29 cellular contexts compared by ENCODE assay signal in the genomic region with DNA sequence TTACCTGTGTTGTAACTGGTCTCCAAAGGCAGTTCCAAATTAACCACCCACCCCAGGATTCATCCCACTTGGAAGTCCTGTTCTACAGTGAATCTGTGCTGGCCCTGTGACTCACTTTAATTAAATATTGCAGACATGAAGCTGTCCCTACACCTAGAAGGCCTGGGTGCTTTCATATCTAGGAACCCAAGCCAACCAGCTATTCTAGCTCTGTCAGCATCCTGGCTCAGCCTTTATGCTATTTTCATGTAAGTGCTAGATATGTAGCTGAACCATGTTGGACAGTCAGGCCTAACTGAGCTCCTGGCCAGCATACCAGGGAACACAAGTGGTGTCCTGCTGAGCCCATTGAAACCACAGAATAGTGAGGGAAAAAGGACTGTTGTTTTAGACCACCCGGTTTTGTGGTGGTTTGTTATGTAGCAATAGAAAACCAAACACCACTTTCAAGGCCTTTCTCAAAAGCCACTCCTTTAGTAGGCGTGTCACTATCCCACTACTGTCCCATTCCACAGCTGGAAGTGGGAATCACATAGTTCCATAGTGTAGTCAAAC.
"Had no signal": no experiment of that assay in that cellular context is flagged by ENCODE, and none has a peak within 500 bp of the region (broad histone marks: within the 10 kb centered on the region; RNA-seq: fewer than 3 reads in every experiment).

No MANE protein-coding gene starts in this region.

- DNase-seq: activated CD4-positive, alpha-beta T cell treated with anti-CD3 and anti-CD28 coated beads for 48 hours; activated CD4-positive, alpha-beta T cell treated with anti-CD3 and anti-CD28 coated beads, Interleukin-2, amount 50 U/mL, for 48 hours; activated CD8-positive, alpha-beta memory T cell treated with anti-CD3 and anti-CD28 coated beads for 24 hours; activated effector memory CD4-positive, alpha-beta T cell treated with anti-CD3 and anti-CD28 coated beads, Interleukin-2, amount 50 U/mL, for 16 hours; activated naive CD4-positive, alpha-beta T cell treated with anti-CD3 and anti-CD28 coated beads for 36 hours; activated naive CD8-positive, alpha-beta T cell treated with anti-CD3 and anti-CD28 coated beads for 36 hours; adrenal gland; aorta; caudate nucleus; cortex of kidney; effector memory CD8-positive, alpha-beta T cell; foreskin keratinocyte; mammary epithelial cell; naive thymus-derived CD4-positive, alpha-beta T cell; nucleus accumbens; pancreas; retina; sigmoid colon; stimulated activated CD4-positive, alpha-beta T cell treated with anti-CD3 and anti-CD28 coated beads, Interleukin-1b, Interleukin-23, amount 100 ng/mL, for 48 hours; stimulated activated CD4-positive, alpha-beta T cell treated with anti-CD3 and anti-CD28 coated beads, Interleukin-4, amount 100 ng/mL, for 4 hours; stimulated activated CD8-positive, alpha-beta memory T cell treated with anti-CD3 and anti-CD28 coated beads, Interleukin-4, amount 100 ng/mL, for 48 hours; stomach; thyroid gland; upper lobe of right lung had no signal

- H3K27ac ChIP-seq: adrenal gland, foreskin keratinocyte, pancreas, prostate gland, sigmoid colon, stomach, thyroid gland, upper lobe of right lung, VCaP had no signal

- H3K36me3 ChIP-seq: adrenal gland, pancreas, prostate gland, sigmoid colon, stomach, thyroid gland, upper lobe of right lung had no signal

- H3K4me1 ChIP-seq: adrenal gland, foreskin keratinocyte, prostate gland, thyroid gland, upper lobe of right lung had no signal

- H3K4me3 ChIP-seq: adrenal gland, pancreas, prostate gland, sigmoid colon, smooth muscle cell, stomach, thyroid gland, upper lobe of right lung had no signal

- H3K9me3 ChIP-seq: adrenal gland, pancreas, prostate gland, sigmoid colon, stomach, thyroid gland, upper lobe of right lung had no signal

- ATAC-seq: activated CD4-positive, CD25-positive, alpha-beta regulatory T cell treated with anti-CD3 and anti-CD28 coated beads, Interleukin-2, amount 50 U/mL, for 24 hours; effector memory CD8-positive, alpha-beta T cell; foreskin keratinocyte; naive thymus-derived CD4-positive, alpha-beta T cell; pancreas; stimulated activated memory B cell treated with anti-CD40 and anti-IgM and Interleukin-4, amounts not matched to agents 10 μg/mL and 1 μg/mL and 100 μg/mL, for 72 hours; upper lobe of right lung had no signal

- H3K27me3 ChIP-seq: adrenal gland, foreskin keratinocyte, pancreas, sigmoid colon, stomach, thyroid gland, upper lobe of right lung had no signal
